ENCODE assay signal across 11 cellular contexts in genomic region chr12:48882325-48882687, GRCh38. TPM values are rescaled to one million over a fixed set of nuclear protein-coding genes. Genes with fewer than 3 reads are reported as not detected.
DNase-seq lines count a peak whose midpoint lies in the region; ATAC-seq lines count a peak whose summit lies in the region.
"Had no signal": no experiment of that assay in that cellular context is flagged by ENCODE, and none has a peak within 500 bp of the region (broad histone marks: within the 10 kb centered on the region; RNA-seq: fewer than 3 reads in every experiment).

No MANE protein-coding gene starts in this region.

- no peaks in the 10 kb centered on the region for H3K36me3 Mint-ChIP-seq in activated naive CD4-positive, alpha-beta T cell treated with anti-CD3 and anti-CD28 coated beads, Interleukin-2, amount 10 ng/mL, durations not matched to agents 7 days and 5 days
- H3K36me3 Mint-ChIP-seq: activated naive CD8-positive, alpha-beta T cell had no signal

- H3K79me2 ChIP-seq in GM23248 (ENCODE audit: insufficient read depth), result no peaks in the 10 kb centered on the region

- H3K4me3 ChIP-seq in GM23248 (peak overlapping the region; percentile 23; the same call in 1 of the 2 replicates), iPS-15b (ENCODE audit: low read depth, low read length) (peak overlapping the region; percentile 27)

- H4K20me1 ChIP-seq in GM23248 (ENCODE audit: insufficient read depth), result no peaks in the 10 kb centered on the region

- 15 to 21% methylated on average over 10 of the region's 10 CpGs for WGBS in GM23248 (ENCODE audit: low coverage in 1 of 2, low lambda C conversion rate in 2 of 2, missing lambda C conversion rate in 2 of 2), 2 experiments

- H3K27me3 Mint-ChIP-seq in activated naive CD4-positive, alpha-beta T cell treated with anti-CD3 and anti-CD28 coated beads, Interleukin-2, amount 10 ng/mL, durations not matched to agents 7 days and 5 days, result peaks cover 67% of the 10 kb centered on the region

- CTCF ChIA-PET in activated naive CD4-positive, alpha-beta T cell treated with anti-CD3 and anti-CD28 coated beads, Interleukin-2, amount 10 ng/mL, durations not matched to agents 7 days and 5 days (lab: Charles Lee), result interaction anchor here (0.7 to 1.7 kb wide), 5 partner anchors 29 to 129 kb away, joined by 3 to 5 read pairs (median 4); no protein-coding TSS in a partner anchor

- in situ Hi-C loops in GM23248 (cut with MboI), result no loop called here

- H3K4me1 Mint-ChIP-seq in activated naive CD4-positive, alpha-beta T cell treated with anti-CD3 and anti-CD28 coated beads, Interleukin-2, amount 10 ng/mL, durations not matched to agents 7 days and 5 days, result peaks cover 4% of the 10 kb centered on the region
- H3K4me1 Mint-ChIP-seq: immature natural killer cell had no signal

- H3K27me3 ChIP-seq in GM23248 (replicated peaks; ENCODE audit: insufficient read depth), result peaks cover 20% of the 10 kb centered on the region
- peaks cover 4% of the 10 kb centered on the region for H3K27me3 ChIP-seq in iPS-15b (ENCODE audit: control insufficient read depth, insufficient read depth, low read length)

- no peaks in the 10 kb centered on the region for H3K9me3 Mint-ChIP-seq in activated naive CD4-positive, alpha-beta T cell treated with anti-CD3 and anti-CD28 coated beads, Interleukin-2, amount 10 ng/mL, durations not matched to agents 7 days and 5 days
- H3K9me3 Mint-ChIP-seq: immature natural killer cell had no signal

- no peak overlapping the region for H3K4me3 Mint-ChIP-seq in activated naive CD4-positive, alpha-beta T cell treated with anti-CD3 and anti-CD28 coated beads, Interleukin-2, amount 10 ng/mL, durations not matched to agents 7 days and 5 days
- H3K4me3 Mint-ChIP-seq: activated naive CD8-positive, alpha-beta T cell; immature natural killer cell had no signal

- H3K9me2 ChIP-seq in GM23248 (ENCODE audit: insufficient read depth), result no peaks in the 10 kb centered on the region

- no peaks in the 10 kb centered on the region for H3F3A ChIP-seq in GM23248 (ENCODE audit: insufficient read depth)

- H3K9ac ChIP-seq in GM23248 (no peak overlapping the region), iPS-15b (ENCODE audit: low read depth, low read length) (no peak overlapping the region)

- no peaks in the 10 kb centered on the region for H3K36me3 ChIP-seq in GM23248 (ENCODE audit: low read depth)
- no peaks in the 10 kb centered on the region for H3K36me3 ChIP-seq in iPS-15b (ENCODE audit: control insufficient read depth, insufficient read depth, low read length)

- ATAC-seq in HG03342 (IDR thresholded peaks at IDR 0.05; ENCODE audit: unreplicated experiment), result no peak
- ATAC-seq in activated CD4-positive, CD25-positive, alpha-beta regulatory T cell treated with anti-CD3 and anti-CD28 coated beads, Interleukin-2, amount 50 U/mL, for 24 hours, result no peak

- H3K4me1 ChIP-seq in GM23248 (ENCODE audit: insufficient read depth), result no peaks in the 10 kb centered on the region
- H3K4me1 ChIP-seq in iPS-15b (ENCODE audit: control insufficient read depth, insufficient read depth, low read length), result peaks cover 28% of the 10 kb centered on the region

- H3K27ac ChIP-seq in GM23248, result no peak overlapping the region
- peak overlapping the region; percentile 30 for H3K27ac ChIP-seq in caudate nucleus (ENCODE audit: low read depth, low read length)

- peak overlapping the region; percentile 16 for H3K4me2 ChIP-seq in GM23248 (ENCODE audit: unreplicated experiment)

- 0 out of 2 replicates have a peak overlapping the region, but pooled peaks have one; percentile 35 for H2AFZ ChIP-seq in GM23248

- H3K27ac Mint-ChIP-seq in activated naive CD4-positive, alpha-beta T cell treated with anti-CD3 and anti-CD28 coated beads, Interleukin-2, amount 10 ng/mL, durations not matched to agents 7 days and 5 days, result no peak overlapping the region
- H3K27ac Mint-ChIP-seq: activated naive CD8-positive, alpha-beta T cell had no signal

- H3K9me3 ChIP-seq in GM23248 (ENCODE audit: low read depth) (no peaks in the 10 kb centered on the region), iPS-15b (ENCODE audit: control insufficient read depth, insufficient read depth, low read length) (no peaks in the 10 kb centered on the region)

- DNase-seq in GM23248, result peak; percentile 38
- DNase-seq in caudate nucleus (lab: John Stamatoyannopoulos, UW), result no peak
- peak; percentile 26 for DNase-seq in retina
- DNase-seq in epidermal melanocyte (ENCODE audit: insufficient read length, low spot score), result no peak
- DNase-seq in activated naive CD4-positive, alpha-beta T cell treated with anti-CD3 and anti-CD28 coated beads, Interleukin-2, amount 10 ng/mL, durations not matched to agents 7 days and 5 days, result no peak
- DNase-seq: immature natural killer cell, NCI-H345 had no signal

RNA-seq across cellular contexts. Expression of gene RND1, which starts 16.6 kb away (rescaled TPM):
- 0.32 TPM in 1 of 2 replicates, not detected in the other for total RNA-seq in GM23248 (2014; rRNA removed; shearing (Covaris generic))
- 0.13 TPM in 1 of 2 replicates, not detected in the other for polyA plus RNA-seq in GM23248 (2016; fragmentation: Nextera tagmentation; extraction: Ambion mirVana)

RNA-seq across cellular contexts. Expression of gene DDX23, which starts 30.3 kb away (rescaled TPM):
- 56.5 and 61.0 TPM in 2 replicates for total RNA-seq in GM23248 (2014; rRNA removed; shearing (Covaris generic))
- 32.1 and 34.2 TPM in 2 replicates for polyA plus RNA-seq in GM23248 (2016; fragmentation: Nextera tagmentation; extraction: Ambion mirVana)

RNA-seq across cellular contexts. Expression of gene FKBP11, which starts 43.0 kb away (rescaled TPM):
- total RNA-seq in GM23248 (2014; rRNA removed; shearing (Covaris generic)), result 17.4 and 28.1 TPM in 2 replicates
- polyA plus RNA-seq in GM23248 (2016; fragmentation: Nextera tagmentation; extraction: Ambion mirVana), result 158 and 159 TPM in 2 replicates

Comparison
In these comparisons a context has a peak if more than half of its experiments do, and no peak if none do; other contexts are left out.
1. DNase-seq: peak in GM23248 (single experiment) and retina (single experiment); none in caudate nucleus (0 of 61), epidermal melanocyte (single experiment) and activated naive CD4-positive, alpha-beta T cell treated with anti-CD3 and anti-CD28 coated beads, Interleukin-2, amount 10 ng/mL, durations not matched to agents 7 days and 5 days (single experiment).